Comparison of ENCODE assay signal across 8 cellular contexts in the genomic region with DNA sequence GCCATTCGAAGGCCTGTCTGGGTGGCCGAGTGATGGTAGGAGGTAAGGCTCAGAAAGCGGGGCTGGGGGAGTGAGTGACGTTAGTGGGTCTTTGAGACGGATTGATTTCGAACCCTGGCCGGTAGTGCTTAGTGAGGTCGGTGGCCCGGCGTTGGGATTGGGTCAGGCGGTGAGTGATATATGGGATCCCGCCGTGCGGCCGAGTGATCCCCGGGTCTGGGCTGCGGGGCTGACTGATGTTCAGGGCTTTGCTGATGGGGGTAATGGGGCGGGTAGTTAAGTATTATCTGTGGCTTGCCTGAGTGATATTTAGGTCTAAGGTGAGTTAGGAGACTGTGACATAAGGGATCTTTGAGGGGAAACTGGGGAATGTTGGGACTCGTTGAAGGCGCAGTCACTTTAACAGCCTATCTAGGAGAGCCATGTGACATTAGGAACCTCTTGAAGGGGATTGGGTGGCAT. TPM values are rescaled to one million over a fixed set of nuclear protein-coding genes. Genes with fewer than 3 reads are reported as not detected.
A peak's percentile ranks its signal among the peaks of the same experiment; 100 is the strongest.
DNase-seq lines count a peak whose midpoint lies in the region; ATAC-seq lines count a peak whose summit lies in the region.

No MANE protein-coding gene starts in this region.

- peaks cover 42% of the 10 kb centered on the region for H3K4me1 Mint-ChIP-seq in activated T-helper 2 cell treated with anti-CD3 and anti-CD28 coated beads, Interferon-gamma antibody, Interleukin-2, Interleukin-4, amounts not matched to agents 10 μg/mL and 5 μg/mL and 100 μg/mL, durations not matched to agents 14 hours and 24 hours and 36 hours (ENCODE audit: low read depth)
- peaks cover 29 to 41% of the 10 kb centered on the region in 2 donors for H3K4me1 Mint-ChIP-seq in stimulated activated naive B cell treated with anti-CD40 and anti-IgM and Interleukin-4, amounts not matched to agents 10 μg/mL and 1 μg/mL and 100 μg/mL, for 72 hours

- H3K4me3 Mint-ChIP-seq in activated T-helper 2 cell treated with anti-CD3 and anti-CD28 coated beads, Interferon-gamma antibody, Interleukin-2, Interleukin-4, amounts not matched to agents 10 μg/mL and 5 μg/mL and 100 μg/mL, durations not matched to agents 14 hours and 24 hours and 36 hours (ENCODE audit: low read depth), result peak overlapping the region; percentile 92
- peak overlapping the region; percentile 89 to 94 for H3K4me3 Mint-ChIP-seq in stimulated activated naive B cell treated with anti-CD40 and anti-IgM and Interleukin-4, amounts not matched to agents 10 μg/mL and 1 μg/mL and 100 μg/mL, for 72 hours

- no peaks in the 10 kb centered on the region for H3K27me3 Mint-ChIP-seq in activated T-helper 2 cell treated with anti-CD3 and anti-CD28 coated beads, Interferon-gamma antibody, Interleukin-2, Interleukin-4, amounts not matched to agents 10 μg/mL and 5 μg/mL and 100 μg/mL, durations not matched to agents 14 hours and 24 hours and 36 hours (ENCODE audit: low read depth)
- H3K27me3 Mint-ChIP-seq in stimulated activated naive B cell treated with anti-CD40 and anti-IgM and Interleukin-4, amounts not matched to agents 10 μg/mL and 1 μg/mL and 100 μg/mL, for 72 hours, result no peaks in the 10 kb centered on the region

- H3K27me3 ChIP-seq in iPS DF 6.9 (ENCODE audit: control insufficient read depth, insufficient read depth, low read length), result no peaks in the 10 kb centered on the region

- no peaks in the 10 kb centered on the region for H3K4me1 ChIP-seq in iPS DF 6.9 (ENCODE audit: control insufficient read depth, insufficient read depth, low read length)

- H3K27ac ChIP-seq in iPS DF 6.9 (ENCODE audit: low read length), result no peak overlapping the region

- H3K9me3 Mint-ChIP-seq in activated T-helper 2 cell treated with anti-CD3 and anti-CD28 coated beads, Interferon-gamma antibody, Interleukin-2, Interleukin-4, amounts not matched to agents 10 μg/mL and 5 μg/mL and 100 μg/mL, durations not matched to agents 14 hours and 24 hours and 36 hours, result no peaks in the 10 kb centered on the region
- no peaks in the 10 kb centered on the region for H3K9me3 Mint-ChIP-seq in stimulated activated naive B cell treated with anti-CD40 and anti-IgM and Interleukin-4, amounts not matched to agents 10 μg/mL and 1 μg/mL and 100 μg/mL, for 72 hours

- peak in 1 of 2 donors; percentile 0 for ATAC-seq in stimulated activated naive B cell treated with anti-CD40 and anti-IgM and Interleukin-4, amounts not matched to agents 10 μg/mL and 1 μg/mL and 100 μg/mL, for 72 hours (replicated peaks)
- ATAC-seq in HG03108 (IDR thresholded peaks at IDR 0.05; ENCODE audit: unreplicated experiment), result no peak

- peaks cover 57% of the 10 kb centered on the region for H3K36me3 Mint-ChIP-seq in activated T-helper 2 cell treated with anti-CD3 and anti-CD28 coated beads, Interferon-gamma antibody, Interleukin-2, Interleukin-4, amounts not matched to agents 10 μg/mL and 5 μg/mL and 100 μg/mL, durations not matched to agents 14 hours and 24 hours and 36 hours (ENCODE audit: low read depth)
- H3K36me3 Mint-ChIP-seq in stimulated activated naive B cell treated with anti-CD40 and anti-IgM and Interleukin-4, amounts not matched to agents 10 μg/mL and 1 μg/mL and 100 μg/mL, for 72 hours, result peaks cover 33 to 46% of the 10 kb centered on the region in 2 donors

- WGBS in iPS DF 6.9 (ENCODE audit: insufficient coverage, insufficient read length), result no CpG with 5 or more reads among the region's 20 CpGs

- H3K9me3 ChIP-seq in iPS DF 6.9 (ENCODE audit: control insufficient read depth, insufficient read depth, low read length), result no peaks in the 10 kb centered on the region

- peak overlapping the region; percentile 71 for H3K4me3 ChIP-seq in iPS DF 6.9 (ENCODE audit: low read length)

- intact Hi-C loops in activated T-helper 2 cell treated with anti-CD3 and anti-CD28 coated beads, Interferon-gamma antibody, Interleukin-2, Interleukin-4, amounts not matched to agents 10 μg/mL and 5 μg/mL and 100 μg/mL, durations not matched to agents 14 hours and 24 hours and 36 hours (cut with micrococcal nuclease), result loop anchor here (1.0 to 5.0 kb wide), 3 partner anchors 25 to 139 kb away; partner anchors contain the start of gene DYRK1B

- H3K36me3 ChIP-seq in iPS DF 6.9 (ENCODE audit: control insufficient read depth, insufficient read depth, low read length), result peaks cover 14% of the 10 kb centered on the region; the same call in 1 of the 2 replicates

- peak overlapping the region; percentile 96 for H3K27ac Mint-ChIP-seq in activated T-helper 2 cell treated with anti-CD3 and anti-CD28 coated beads, Interferon-gamma antibody, Interleukin-2, Interleukin-4, amounts not matched to agents 10 μg/mL and 5 μg/mL and 100 μg/mL, durations not matched to agents 14 hours and 24 hours and 36 hours
- H3K27ac Mint-ChIP-seq in stimulated activated naive B cell treated with anti-CD40 and anti-IgM and Interleukin-4, amounts not matched to agents 10 μg/mL and 1 μg/mL and 100 μg/mL, for 72 hours, result peak overlapping the region; percentile 98

- peak; percentile 23 for DNase-seq in stimulated activated CD4-positive, alpha-beta T cell treated with anti-CD3 and anti-CD28 coated beads, Interleukin-4, amount 100 ng/mL, for 1 hour
- no peak for DNase-seq in stimulated activated CD4-positive, alpha-beta T cell treated with anti-CD3 and anti-CD28 coated beads, Interleukin-4, amount 100 ng/mL, for 24 hours
- DNase-seq in activated T-helper 2 cell treated with anti-CD3 and anti-CD28 coated beads, Interferon-gamma antibody, Interleukin-2, Interleukin-4, amounts not matched to agents 10 μg/mL and 5 μg/mL and 100 μg/mL, durations not matched to agents 14 hours and 24 hours and 36 hours (ENCODE audit: low spot score), result no peak
- no peak for DNase-seq in iPS DF 6.9 (ENCODE audit: low read depth, low spot score)
- DNase-seq in stimulated activated naive B cell treated with anti-CD40 and anti-IgM and Interleukin-4, amounts not matched to agents 10 μg/mL and 1 μg/mL and 100 μg/mL, for 72 hours, result no peak
- DNase-seq in NCI-H446 treated with DMSO at 0.1 percent for 48 hours (lab: John Stamatoyannopoulos, UW), result no peak
- DNase-seq in UCSD-AML1 (lab: John Stamatoyannopoulos, UW; ENCODE audit: unreplicated experiment), result no peak

RNA-seq across cellular contexts. Expression of gene PSMC4, which starts 0.4 kb away (rescaled TPM):
- total RNA-seq in activated T-helper 2 cell treated with anti-CD3 and anti-CD28 coated beads, Interferon-gamma antibody, Interleukin-2, Interleukin-4, amounts not matched to agents 10 μg/mL and 5 μg/mL and 100 μg/mL, durations not matched to agents 14 hours and 24 hours and 36 hours, result 169 and 174 TPM in 2 replicates

RNA-seq across cellular contexts. Expression of gene ZNF546, which starts 25.4 kb away (rescaled TPM):
- total RNA-seq in activated T-helper 2 cell treated with anti-CD3 and anti-CD28 coated beads, Interferon-gamma antibody, Interleukin-2, Interleukin-4, amounts not matched to agents 10 μg/mL and 5 μg/mL and 100 μg/mL, durations not matched to agents 14 hours and 24 hours and 36 hours, result 4.6 and 5.2 TPM in 2 replicates

RNA-seq across cellular contexts. Expression of gene FCGBP, which starts 37.0 kb away (rescaled TPM):
- total RNA-seq in activated T-helper 2 cell treated with anti-CD3 and anti-CD28 coated beads, Interferon-gamma antibody, Interleukin-2, Interleukin-4, amounts not matched to agents 10 μg/mL and 5 μg/mL and 100 μg/mL, durations not matched to agents 14 hours and 24 hours and 36 hours, result 2.4 and 2.5 TPM in 2 replicates
